ENCODE assay signal across 3 cellular contexts in genomic region chr19:35654828-35655227, GRCh38. TPM values are rescaled to one million over a fixed set of nuclear protein-coding genes. Genes with fewer than 3 reads are reported as not detected.
"Had no signal": no experiment of that assay in that cellular context is flagged by ENCODE, and none has a peak within 500 bp of the region (broad histone marks: within the 10 kb centered on the region; RNA-seq: fewer than 3 reads in every experiment).

No MANE protein-coding gene starts in this region.

RNA-seq across cellular contexts. Expression of gene UPK1A, which starts 11.5 kb away (rescaled TPM):
- total RNA-seq: ascending aorta, bronchial epithelial cell, cardiac muscle cell had no signal
